9 cellular contexts compared by ENCODE assay signal in genomic region chrX:137052641-137053235, GRCh38. TPM values are rescaled to one million over a fixed set of nuclear protein-coding genes. Genes with fewer than 3 reads are reported as not detected.
DNase-seq lines count a peak whose midpoint lies in the region; ATAC-seq and TF ChIP-seq lines count a peak whose summit lies in the region.
"Had no signal": no experiment of that assay in that cellular context is flagged by ENCODE, and none has a peak within 500 bp of the region (broad histone marks: within the 10 kb centered on the region; RNA-seq: fewer than 3 reads in every experiment).

No MANE protein-coding gene starts in this region.

- H3K79me2 ChIP-seq in neural cell (replicated peaks; ENCODE audit: insufficient read depth, low read length): no peaks in the 10 kb centered on the region

- no peaks in the 10 kb centered on the region for H3K9me3 ChIP-seq in RWPE2 (ENCODE audit: severe bottlenecking)
- no peaks in the 10 kb centered on the region for H3K9me3 ChIP-seq in colonic mucosa
- H3K9me3 ChIP-seq in neural cell (ENCODE audit: low read length): no peaks in the 10 kb centered on the region

- H3K9ac ChIP-seq in colonic mucosa (ENCODE audit: low read depth in 2 of 2, low read length in 2 of 2) (no peak overlapping the region), neural cell (ENCODE audit: low read length) (peak overlapping the region; percentile 23)

- no peaks in the 10 kb centered on the region for H3F3A ChIP-seq in neural cell (ENCODE audit: insufficient read depth, low read length, poor library complexity, severe bottlenecking)

- H2AFZ ChIP-seq in neural cell (ENCODE audit: low read depth, low read length): no peak overlapping the region

- no peak for TF ChIP-seq EP300 in neural cell (conservative IDR thresholded peaks at IDR 0.05; ENCODE audit: poor library complexity, severe bottlenecking)

- H3K36me3 ChIP-seq in RWPE2 (ENCODE audit: low read depth): no peaks in the 10 kb centered on the region
- H3K36me3 ChIP-seq in colonic mucosa: no peaks in the 10 kb centered on the region
- H3K36me3 ChIP-seq in neural cell (ENCODE audit: insufficient read depth, low read length): no peaks in the 10 kb centered on the region

- intact Hi-C loops in colonic mucosa (cut with DNase I): loop anchor here (5.0 kb wide), 1 partner anchor 95 kb away; no protein-coding TSS in a partner anchor

- H4K20me1 ChIP-seq in neural cell (ENCODE audit: insufficient read depth): no peaks in the 10 kb centered on the region

- no peak for ATAC-seq in RWPE2 (ENCODE audit: low read depth)

- DNase-seq in G401 (ENCODE audit: low spot score) (peak; percentile 41), HFF-Myc (ENCODE audit: extremely low read depth, low read depth) (no peak), RWPE2 (ENCODE audit: low spot score) (no peak), colonic mucosa (no peak), ACHN (no peak), middle frontal gyrus (ENCODE audit: extremely low spot score, low spot score) (no peak), GM10266 (ENCODE audit: extremely low spot score) (no peak)

- H3K4me2 ChIP-seq in neural cell (ENCODE audit: low read length): no peak overlapping the region

- in situ Hi-C loops in G401 (cut with HindIII; ENCODE audit: low sequenced_read_pairs): no loop called here
- in situ Hi-C loops in ACHN (cut with HindIII; ENCODE audit: low pct_ligation_motif_present, low pct_unique_long_range_greater_than_20kb, low sequenced_read_pairs): no loop called here

- H3K27me3 ChIP-seq in RWPE2 (ENCODE audit: insufficient read depth, poor library complexity, severe bottlenecking) (peaks cover 8% of the 10 kb centered on the region), colonic mucosa (peaks cover 6% of the 10 kb centered on the region), neural cell (ENCODE audit: insufficient read depth, low read depth, low read length) (peaks cover 8% of the 10 kb centered on the region)

- no peak for TF ChIP-seq RAD21 in neural cell (conservative IDR thresholded peaks at IDR 0.05)

- no peaks in the 10 kb centered on the region for H3K4me1 ChIP-seq in RWPE2 (ENCODE audit: insufficient read depth, poor library complexity, severe bottlenecking)
- H3K4me1 ChIP-seq in colonic mucosa: no peaks in the 10 kb centered on the region

- no peak overlapping the region for H3K27ac ChIP-seq in RWPE2 (ENCODE audit: poor library complexity, severe bottlenecking)
- no peak overlapping the region for H3K27ac ChIP-seq in colonic mucosa
- H3K27ac ChIP-seq in neural cell (ENCODE audit: low read length): no peak overlapping the region

- no peaks in the 10 kb centered on the region for H3K9me2 ChIP-seq in neural cell (ENCODE audit: insufficient read depth, low read length)

- peak overlapping the region; percentile 30 for H3K4me3 ChIP-seq in HFF-Myc (replicated peaks; ENCODE audit: low read depth, low read length)
- H3K4me3 ChIP-seq in RWPE2 (ENCODE audit: severe bottlenecking): peak overlapping the region; percentile 8
- H3K4me3 ChIP-seq in colonic mucosa: peak overlapping the region; percentile 33
- H3K4me3 ChIP-seq in neural cell (ENCODE audit: low read length): peak overlapping the region; percentile 63

- TF ChIP-seq CTCF in HFF-Myc (IDR thresholded peaks at IDR 0.05; ENCODE audit: low read depth, low read length, missing control alignments): no peak
- TF ChIP-seq CTCF in RWPE2 (IDR thresholded peaks at IDR 0.05; ENCODE audit: poor library complexity, severe bottlenecking): peak; percentile 46
- no peak for TF ChIP-seq CTCF in colonic mucosa (IDR thresholded peaks at IDR 0.05)
- peak; percentile 34 for TF ChIP-seq CTCF in neural cell (IDR thresholded peaks at IDR 0.05; ENCODE audit: poor library complexity, severe bottlenecking)
- no peak for TF ChIP-seq CTCF in GM10266 (IDR thresholded peaks at IDR 0.05; ENCODE audit: control insufficient read depth, insufficient read depth, low read depth, missing control alignments)

TF ChIP-seq in neural cell, 6 proteins besides CTCF, POLR2A, EP300 and RAD21:
- TF ChIP-seq MXI1 (conservative IDR thresholded peaks at IDR 0.05; ENCODE audit: poor library complexity, severe bottlenecking) (no peak), SMC3 (conservative IDR thresholded peaks at IDR 0.05; ENCODE audit: poor library complexity) (no peak), POLR2AphosphoS5 (IDR thresholded peaks at IDR 0.05) (no peak), REST (IDR thresholded peaks at IDR 0.05; ENCODE audit: borderline replicate concordance) (no peak)
TF ChIP-seq in neural cell: peak in this region for 0.

RNA-seq across cellular contexts. Expression of gene GPR101, which starts 18.9 kb away (rescaled TPM):
- not detected in 2 replicates for total RNA-seq in G401 (2014; rRNA removed; shearing (Covaris generic))
- total RNA-seq in colonic mucosa: not detected
- 0.38 and 0.56 TPM in 2 replicates for polyA plus RNA-seq in neural cell
- polyA minus RNA-seq in neural cell: 0.35 and 0.49 TPM in 2 replicates
- total RNA-seq: SK-MEL-5 had no signal

Comparison
In these comparisons a context has a peak if more than half of its experiments do, and no peak if none do; other contexts are left out.
1. H3K4me3 ChIP-seq: peak in every context shown above with its lines; median percentile 63 in neural cell; 33 in colonic mucosa; 30 in HFF-Myc; 8 in RWPE2.
2. CTCF ChIP-seq: peak in RWPE2 (single experiment) and neural cell (single experiment); none in HFF-Myc (single experiment), colonic mucosa (single experiment) and GM10266 (single experiment).